Comparison of ENCODE assay signal across 22 cellular contexts in the genomic region with DNA sequence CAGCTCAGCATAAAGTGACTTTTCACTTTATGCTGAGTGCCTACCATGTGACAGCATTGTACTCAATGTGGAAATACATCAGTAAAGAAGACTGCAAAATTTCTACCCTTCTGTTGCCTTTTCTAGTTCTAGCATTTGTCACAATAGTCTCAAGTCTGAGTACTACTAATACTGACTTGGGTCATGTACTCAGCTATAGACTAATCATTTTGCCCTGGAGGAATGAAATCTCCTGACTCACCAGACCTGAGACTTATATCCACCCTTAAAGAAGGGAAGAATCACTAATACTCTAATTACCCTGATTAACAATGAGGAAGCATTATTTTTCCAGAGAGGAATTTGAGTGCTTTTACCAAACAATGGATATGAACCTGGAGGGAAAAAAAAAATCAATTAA.
"Had no signal": no experiment of that assay in that cellular context is flagged by ENCODE, and none has a peak within 500 bp of the region (broad histone marks: within the 10 kb centered on the region; RNA-seq: fewer than 3 reads in every experiment).

No MANE protein-coding gene starts in this region.

- H3K36me3 Mint-ChIP-seq: stimulated activated effector memory CD8-positive, alpha-beta T cell treated with anti-CD3 and anti-CD28 coated beads, Interleukin-12 subunit alpha, Interleukin-12 subunit beta, amount 100 ng/mL, for 72 hours had no signal

- H3K4me3 ChIP-seq: ascending aorta, gastrocnemius medialis, left lung, sigmoid colon, thoracic aorta, upper lobe of right lung had no signal

- H3K4me1 Mint-ChIP-seq: stimulated activated effector memory CD8-positive, alpha-beta T cell treated with anti-CD3 and anti-CD28 coated beads, Interleukin-12 subunit alpha, Interleukin-12 subunit beta, amount 100 ng/mL, for 72 hours had no signal

- H3K9me3 ChIP-seq: ascending aorta, gastrocnemius medialis, sigmoid colon, thoracic aorta, upper lobe of right lung had no signal

- H3K27me3 ChIP-seq: ascending aorta, gastrocnemius medialis, left lung, sigmoid colon, upper lobe of right lung had no signal

- FAIRE-seq: kidney had no signal

- ATAC-seq: activated T-cell treated with anti-CD3 and anti-CD28 coated beads, Interleukin-2, amount 50 U/mL, for 72 hours; gastrocnemius medialis; left lung; stimulated activated effector memory CD8-positive, alpha-beta T cell treated with anti-CD3 and anti-CD28 coated beads, Interleukin-12 subunit alpha, Interleukin-12 subunit beta, amount 100 ng/mL, for 72 hours; upper lobe of right lung had no signal

- H3K36me3 ChIP-seq: ascending aorta, gastrocnemius medialis, left lung, sigmoid colon, thoracic aorta, upper lobe of right lung, WERI-Rb-1 had no signal

- H3K27ac ChIP-seq: ascending aorta, gastrocnemius medialis, left lung, sigmoid colon, thoracic aorta, upper lobe of right lung, WERI-Rb-1 had no signal

- H3K27me3 Mint-ChIP-seq: dendritic cell treated with granulocyte-macrophage colony-stimulating factor and Interleukin-4, amounts not matched to agents 40 ng/mL and 50 ng/mL, for 4 days had no signal

- DNase-seq: activated CD4-positive, alpha-beta T cell treated with anti-CD3 and anti-CD28 coated beads for 1 hour; activated CD4-positive, alpha-beta T cell treated with anti-CD3 and anti-CD28 coated beads, Interleukin-2, amount 50 U/mL, for 4 hours; activated effector memory CD4-positive, alpha-beta T cell treated with anti-CD3 and anti-CD28 coated beads, Interleukin-2, amount 50 U/mL, for 16 hours; activated naive CD4-positive, alpha-beta T cell treated with anti-CD3 and anti-CD28 coated beads, Interleukin-2, amount 50 U/mL, for 16 hours; activated T-cell treated with anti-CD3 and anti-CD28 coated beads, Interleukin-2, amount 50 U/mL, for 72 hours; effector CD8-positive, alpha-beta T cell; gastrocnemius medialis; head of caudate nucleus; kidney; left lung; midbrain; nephron progenitor cell; nucleus accumbens; sigmoid colon; stimulated activated CD4-positive, alpha-beta T cell treated with anti-CD3 and anti-CD28 coated beads, Interleukin-4, amount 100 ng/mL, for 24 hours; T-helper 2 cell; upper lobe of right lung; WERI-Rb-1 had no signal

- H3K27ac Mint-ChIP-seq: activated T-cell treated with anti-CD3 and anti-CD28 coated beads, Interleukin-2, amount 50 U/mL, for 72 hours; dendritic cell treated with granulocyte-macrophage colony-stimulating factor and Interleukin-4, amounts not matched to agents 40 ng/mL and 50 ng/mL, for 4 days; nephron progenitor cell; stimulated activated effector memory CD8-positive, alpha-beta T cell treated with anti-CD3 and anti-CD28 coated beads, Interleukin-12 subunit alpha, Interleukin-12 subunit beta, amount 100 ng/mL, for 72 hours had no signal

- H3K4me1 ChIP-seq: ascending aorta, gastrocnemius medialis, left lung, sigmoid colon, upper lobe of right lung had no signal

- H3K4me3 Mint-ChIP-seq: activated T-cell treated with anti-CD3 and anti-CD28 coated beads, Interleukin-2, amount 50 U/mL, for 72 hours; dendritic cell treated with granulocyte-macrophage colony-stimulating factor and Interleukin-4, amounts not matched to agents 40 ng/mL and 50 ng/mL, for 4 days; nephron progenitor cell; stimulated activated effector memory CD8-positive, alpha-beta T cell treated with anti-CD3 and anti-CD28 coated beads, Interleukin-12 subunit alpha, Interleukin-12 subunit beta, amount 100 ng/mL, for 72 hours had no signal
